In the genomic region with DNA sequence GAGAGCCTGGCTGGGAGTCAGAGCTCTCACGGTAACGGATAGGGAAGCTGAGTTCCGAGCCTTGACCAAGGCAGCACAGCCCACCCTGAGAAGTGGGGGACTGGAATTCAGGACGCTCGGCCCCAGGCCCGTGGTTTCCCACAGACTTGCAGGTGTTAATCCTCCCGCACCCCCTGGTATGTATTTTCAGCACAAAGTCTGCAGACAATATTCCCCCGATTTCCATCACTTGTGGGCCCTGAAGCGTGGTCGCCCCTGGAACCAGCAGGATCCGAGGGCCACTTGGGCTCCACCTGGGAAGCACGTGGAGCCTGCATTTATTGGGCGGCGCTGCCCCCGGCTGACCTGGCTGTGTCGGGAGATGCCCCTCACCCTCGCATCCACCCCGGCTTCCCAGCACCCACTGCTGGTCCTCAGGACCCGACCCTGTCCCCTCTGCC, we compare ENCODE assay signal across 8 cellular contexts.
DNase-seq lines count a peak whose midpoint lies in the region; ATAC-seq lines count a peak whose summit lies in the region.

No MANE protein-coding gene starts in this region.

- intact Hi-C loops in activated CD4-positive, alpha-beta memory T cell treated with anti-CD3 and anti-CD28 coated beads for 36 hours (cut with micrococcal nuclease): loop anchor here (1.0 to 5.0 kb wide), 3 partner anchors 27 to 118 kb away; a partner anchor contains a TSS

- no peak for DNase-seq in T-helper 2 cell treated with Interferon-gamma antibody and Interleukin-4, amounts not matched to agents 5 μg/mL and 100 μg/mL, for 36 hours (ENCODE audit: low spot score)
- DNase-seq in T-helper 2 cell: no peak
- no peak for DNase-seq in activated CD4-positive, alpha-beta memory T cell treated with anti-CD3 and anti-CD28 coated beads for 36 hours
- DNase-seq in A172 (ENCODE audit: low spot score): no peak
- no peak for DNase-seq in stimulated activated CD4-positive, alpha-beta T cell treated with anti-CD3 and anti-CD28 coated beads, Interleukin-2, amount 100 ng/mL, for 48 hours

- H3K36me3 ChIP-seq in iPS-18a (ENCODE audit: control insufficient read depth, low read depth, low read length): no peaks in the 10 kb centered on the region
- H3K36me3 ChIP-seq in stomach smooth muscle (ENCODE audit: control insufficient read depth in 2 of 2, insufficient read depth in 2 of 2, low read length in 2 of 2): no peaks in the 10 kb centered on the region

- H3K4me1 Mint-ChIP-seq in T-helper 2 cell treated with Interferon-gamma antibody and Interleukin-4, amounts not matched to agents 5 μg/mL and 100 μg/mL, for 36 hours (ENCODE audit: low read depth): peaks cover 25% of the 10 kb centered on the region
- H3K4me1 Mint-ChIP-seq in activated CD4-positive, alpha-beta memory T cell treated with anti-CD3 and anti-CD28 coated beads for 36 hours (ENCODE audit: low read depth): peaks cover 19% of the 10 kb centered on the region

- H3K36me3 Mint-ChIP-seq in T-helper 2 cell treated with Interferon-gamma antibody and Interleukin-4, amounts not matched to agents 5 μg/mL and 100 μg/mL, for 36 hours (ENCODE audit: low read depth): peaks cover 1% of the 10 kb centered on the region
- H3K36me3 Mint-ChIP-seq in activated CD4-positive, alpha-beta memory T cell treated with anti-CD3 and anti-CD28 coated beads for 36 hours: no peaks in the 10 kb centered on the region

- no peak for ATAC-seq in GM21786 (IDR thresholded peaks at IDR 0.05; ENCODE audit: unreplicated experiment)

- peak overlapping the region; percentile 78 for H3K4me3 Mint-ChIP-seq in T-helper 2 cell treated with Interferon-gamma antibody and Interleukin-4, amounts not matched to agents 5 μg/mL and 100 μg/mL, for 36 hours
- H3K4me3 Mint-ChIP-seq in activated CD4-positive, alpha-beta memory T cell treated with anti-CD3 and anti-CD28 coated beads for 36 hours: peak overlapping the region; percentile 78

- H3K9me3 Mint-ChIP-seq in T-helper 2 cell treated with Interferon-gamma antibody and Interleukin-4, amounts not matched to agents 5 μg/mL and 100 μg/mL, for 36 hours: no peaks in the 10 kb centered on the region
- H3K9me3 Mint-ChIP-seq in activated CD4-positive, alpha-beta memory T cell treated with anti-CD3 and anti-CD28 coated beads for 36 hours: no peaks in the 10 kb centered on the region

- peak overlapping the region; percentile 67 for H3K27ac Mint-ChIP-seq in T-helper 2 cell treated with Interferon-gamma antibody and Interleukin-4, amounts not matched to agents 5 μg/mL and 100 μg/mL, for 36 hours
- H3K27ac Mint-ChIP-seq in activated CD4-positive, alpha-beta memory T cell treated with anti-CD3 and anti-CD28 coated beads for 36 hours: peak overlapping the region; percentile 86

- no peaks in the 10 kb centered on the region for H3K9me3 ChIP-seq in iPS-18a (ENCODE audit: control insufficient read depth, low read depth, low read length)
- no peaks in the 10 kb centered on the region for H3K9me3 ChIP-seq in stomach smooth muscle (ENCODE audit: control insufficient read depth in 2 of 2, low read length in 2 of 2)

- CTCF ChIA-PET in activated CD4-positive, alpha-beta memory T cell treated with anti-CD3 and anti-CD28 coated beads for 36 hours (lab: Charles Lee): interaction anchor here (0.8 to 5.5 kb wide), 18 partner anchors 21 to 300 kb away, joined by 3 to 101 read pairs (median 4); a partner anchor contains a TSS

- H3K4me3 ChIP-seq in iPS-18a (ENCODE audit: low read length): peak overlapping the region; percentile 77
- H3K4me3 ChIP-seq in stomach smooth muscle (ENCODE audit: low read length in 2 of 2): peak overlapping the region; percentile 66 to 77

- H3K4me1 ChIP-seq in iPS-18a (ENCODE audit: control insufficient read depth, low read depth, low read length): no peaks in the 10 kb centered on the region
- H3K4me1 ChIP-seq in stomach smooth muscle (ENCODE audit: control insufficient read depth, insufficient read depth, low read length): peaks cover 19% of the 10 kb centered on the region

- POLR2A ChIA-PET in activated CD4-positive, alpha-beta memory T cell treated with anti-CD3 and anti-CD28 coated beads for 36 hours (lab: Charles Lee): no interaction called here

- H3K27me3 Mint-ChIP-seq in T-helper 2 cell treated with Interferon-gamma antibody and Interleukin-4, amounts not matched to agents 5 μg/mL and 100 μg/mL, for 36 hours (ENCODE audit: low read depth): no peaks in the 10 kb centered on the region
- H3K27me3 Mint-ChIP-seq in activated CD4-positive, alpha-beta memory T cell treated with anti-CD3 and anti-CD28 coated beads for 36 hours: no peaks in the 10 kb centered on the region

- H3K27me3 ChIP-seq in iPS-18a (ENCODE audit: control insufficient read depth, insufficient read depth, low read length) (no peaks in the 10 kb centered on the region), stomach smooth muscle (ENCODE audit: control insufficient read depth in 1 of 2, insufficient read depth in 2 of 2, low read length in 2 of 2) (no peaks in the 10 kb centered on the region)

- H3K27ac ChIP-seq in iPS-18a (ENCODE audit: low read length): no peak overlapping the region
- H3K27ac ChIP-seq in stomach smooth muscle (ENCODE audit: low read length): peak overlapping the region; percentile 95

- H3K9ac ChIP-seq in iPS-18a (ENCODE audit: low read length) (peak overlapping the region; percentile 91), stomach smooth muscle (ENCODE audit: low read length in 2 of 2) (peak overlapping the region; percentile 73 to 87)
